ENCODE assay signal across 29 cellular contexts in genomic region chr7:50634378-50634777, GRCh38.
"Had no signal": no experiment of that assay in that cellular context is flagged by ENCODE, and none has a peak within 500 bp of the region (broad histone marks: within the 10 kb centered on the region; RNA-seq: fewer than 3 reads in every experiment).

No MANE protein-coding gene starts in this region.

- H3K27me3 ChIP-seq: stomach, suprapubic skin, testis, thyroid gland, tibial artery, tibial nerve, transverse colon, upper lobe of left lung, upper lobe of right lung, uterus, vagina had no signal

- DNase-seq: stimulated activated CD4-positive, alpha-beta T cell treated with anti-CD3 and anti-CD28 coated beads, Interleukin-2, amount 100 ng/mL, for 48 hours; stimulated activated CD4-positive, alpha-beta T cell treated with anti-CD3 and anti-CD28 coated beads, Interleukin-4, amount 100 ng/mL, for 1 hour; stimulated activated CD4-positive, alpha-beta T cell treated with anti-CD3 and anti-CD28 coated beads, Interleukin-4, amount 100 ng/mL, for 24 hours; stimulated activated CD4-positive, alpha-beta T cell treated with anti-CD3 and anti-CD28 coated beads, Interleukin-4, amount 100 ng/mL, for 4 hours; stimulated activated CD8-positive, alpha-beta memory T cell treated with anti-CD3 and anti-CD28 coated beads, Interleukin-4, amount 100 ng/mL, for 48 hours; stimulated activated naive B cell treated with anti-CD40 and anti-IgM and Interleukin-4, amounts not matched to agents 10 μg/mL and 1 μg/mL and 100 μg/mL, for 72 hours; stimulated activated naive CD4-positive, alpha-beta T cell; stimulated activated naive CD4-positive, alpha-beta T cell treated with Interleukin-2 at 50 U/mL for 16 hours; stimulated activated naive CD8-positive, alpha-beta T cell treated with anti-CD3 and anti-CD28 coated beads, Interleukin-15, amount 100 ng/mL, for 72 hours; stimulated activated naive CD8-positive, alpha-beta T cell treated with anti-CD3 and anti-CD28 coated beads, Interleukin-15, Interleukin-2, amounts not matched to agents 100 U/mL and 50 U/mL, for 24 hours; stomach; substantia nigra; testis; thyroid gland; tibial artery; transverse colon; trophoblast cell; upper lobe of left lung; upper lobe of right lung; uterus had no signal

- H3K36me3 Mint-ChIP-seq: stimulated activated effector memory CD8-positive, alpha-beta T cell treated with anti-CD3 and anti-CD28 coated beads, Interleukin-12 subunit alpha, Interleukin-12 subunit beta, amount 100 ng/mL, for 72 hours; stimulated activated memory B cell treated with anti-CD40 and anti-IgM and Interleukin-4, amounts not matched to agents 10 μg/mL and 1 μg/mL and 100 μg/mL, for 72 hours; stimulated activated naive B cell treated with anti-CD40 and anti-IgM and Interleukin-4, amounts not matched to agents 10 μg/mL and 1 μg/mL and 100 μg/mL, for 72 hours had no signal

- H3K27ac ChIP-seq: stomach, suprapubic skin, testis, thoracic aorta, thyroid gland, tibial artery, tibial nerve, transverse colon, upper lobe of left lung, upper lobe of right lung, uterus, vagina had no signal

- H3K4me3 Mint-ChIP-seq: stimulated activated effector memory CD8-positive, alpha-beta T cell treated with anti-CD3 and anti-CD28 coated beads, Interleukin-12 subunit alpha, Interleukin-12 subunit beta, amount 100 ng/mL, for 72 hours; stimulated activated memory B cell treated with anti-CD40 and anti-IgM and Interleukin-4, amounts not matched to agents 10 μg/mL and 1 μg/mL and 100 μg/mL, for 72 hours; stimulated activated naive B cell treated with anti-CD40 and anti-IgM and Interleukin-4, amounts not matched to agents 10 μg/mL and 1 μg/mL and 100 μg/mL, for 72 hours; stimulated activated naive CD8-positive, alpha-beta T cell treated with anti-CD3 and anti-CD28 coated beads, Interleukin-15, amount 100 ng/mL, for 72 hours; stimulated activated naive CD8-positive, alpha-beta T cell treated with anti-CD3 and anti-CD28 coated beads, Interleukin-15, Interleukin-2, amounts not matched to agents 100 ng/mL and 50 ng/mL, for 24 hours; type B pancreatic cell had no signal

- FAIRE-seq: urothelium cell line had no signal

- H3K27me3 Mint-ChIP-seq: type B pancreatic cell had no signal

- H3K4me1 ChIP-seq: suprapubic skin, testis, thyroid gland, uterus, vagina had no signal

- H3K4me3 ChIP-seq: stomach, suprapubic skin, testis, thoracic aorta, thyroid gland, tibial artery, tibial nerve, transverse colon, upper lobe of left lung, upper lobe of right lung, uterus, vagina had no signal

- H3K27ac Mint-ChIP-seq: stimulated activated effector memory CD8-positive, alpha-beta T cell treated with anti-CD3 and anti-CD28 coated beads, Interleukin-12 subunit alpha, Interleukin-12 subunit beta, amount 100 ng/mL, for 72 hours; stimulated activated memory B cell treated with anti-CD40 and anti-IgM and Interleukin-4, amounts not matched to agents 10 μg/mL and 1 μg/mL and 100 μg/mL, for 72 hours; stimulated activated naive B cell treated with anti-CD40 and anti-IgM and Interleukin-4, amounts not matched to agents 10 μg/mL and 1 μg/mL and 100 μg/mL, for 72 hours; stimulated activated naive CD8-positive, alpha-beta T cell treated with anti-CD3 and anti-CD28 coated beads, Interleukin-15, amount 100 ng/mL, for 72 hours; stimulated activated naive CD8-positive, alpha-beta T cell treated with anti-CD3 and anti-CD28 coated beads, Interleukin-15, Interleukin-2, amounts not matched to agents 100 ng/mL and 50 ng/mL, for 24 hours; type B pancreatic cell had no signal

- H3K9me3 Mint-ChIP-seq: stimulated activated effector memory CD8-positive, alpha-beta T cell treated with anti-CD3 and anti-CD28 coated beads, Interleukin-12 subunit alpha, Interleukin-12 subunit beta, amount 100 ng/mL, for 72 hours; stimulated activated memory B cell treated with anti-CD40 and anti-IgM and Interleukin-4, amounts not matched to agents 10 μg/mL and 1 μg/mL and 100 μg/mL, for 72 hours; stimulated activated naive CD8-positive, alpha-beta T cell treated with anti-CD3 and anti-CD28 coated beads, Interleukin-15, amount 100 ng/mL, for 72 hours had no signal

- H3K9me3 ChIP-seq: stomach, testis, thoracic aorta, thyroid gland, transverse colon, upper lobe of left lung, upper lobe of right lung, uterus, vagina had no signal

- H3K36me3 ChIP-seq: stomach, suprapubic skin, thoracic aorta, thyroid gland, tibial artery, tibial nerve, transverse colon, upper lobe of left lung, upper lobe of right lung, uterus, vagina had no signal

- ATAC-seq: stimulated activated effector memory CD8-positive, alpha-beta T cell treated with anti-CD3 and anti-CD28 coated beads, Interleukin-12 subunit alpha, Interleukin-12 subunit beta, amount 100 ng/mL, for 72 hours; stimulated activated memory B cell treated with anti-CD40 and anti-IgM and Interleukin-4, amounts not matched to agents 10 μg/mL and 1 μg/mL and 100 μg/mL, for 72 hours; stimulated activated naive B cell treated with anti-CD40 and anti-IgM and Interleukin-4, amounts not matched to agents 10 μg/mL and 1 μg/mL and 100 μg/mL, for 72 hours; stimulated activated naive CD8-positive, alpha-beta T cell treated with anti-CD3 and anti-CD28 coated beads, Interleukin-15, amount 100 ng/mL, for 72 hours; stimulated activated naive CD8-positive, alpha-beta T cell treated with anti-CD3 and anti-CD28 coated beads, Interleukin-15, Interleukin-2, amounts not matched to agents 100 U/mL and 50 U/mL, for 24 hours; upper lobe of right lung had no signal
